Comparison of ENCODE assay signal across 9 cellular contexts in genomic region chr9:70415041-70415440, GRCh38. TPM values are rescaled to one million over a fixed set of nuclear protein-coding genes. Genes with fewer than 3 reads are reported as not detected.
DNase-seq lines count a peak whose midpoint lies in the region; ATAC-seq and TF ChIP-seq lines count a peak whose summit lies in the region.
"Had no signal": no experiment of that assay in that cellular context is flagged by ENCODE, and none has a peak within 500 bp of the region (broad histone marks: within the 10 kb centered on the region; RNA-seq: fewer than 3 reads in every experiment).

No MANE protein-coding gene starts in this region.

- H3K27ac ChIP-seq in gastroesophageal sphincter (peak overlapping the region; percentile 100), smooth muscle cell (ENCODE audit: low read depth) (peak overlapping the region; percentile 99)

- peak overlapping the region; percentile 94 for H3K4me2 ChIP-seq in smooth muscle cell

- H3K4me1 ChIP-seq in gastroesophageal sphincter, result peaks cover 0 to 42% (median 9%) of the 10 kb centered on the region in 3 donors
- peaks cover 19% of the 10 kb centered on the region for H3K4me1 ChIP-seq in smooth muscle cell (ENCODE audit: low read depth)

- WGBS in gastroesophageal sphincter (ENCODE audit: low coverage in 1 of 2), 2 donors, result 60 to 64% methylated on average over 1 to 2 of the region's 2 CpGs
- WGBS in smooth muscle cell (ENCODE audit: low lambda C conversion rate), result 56% methylated on average over 2 of the region's 2 CpGs

- H3K36me3 ChIP-seq in gastroesophageal sphincter (no peaks in the 10 kb centered on the region), smooth muscle cell (ENCODE audit: low read depth) (no peaks in the 10 kb centered on the region)

- peaks cover 16% of the 10 kb centered on the region for H3K27me3 Mint-ChIP-seq in HFFc6 (ENCODE audit: insufficient read depth)

- no peak for TF ChIP-seq CTCF in HFFc6 (IDR thresholded peaks at IDR 0.05)
- TF ChIP-seq CTCF in gastroesophageal sphincter (IDR thresholded peaks at IDR 0.05), result no peak
- TF ChIP-seq CTCF in smooth muscle cell (IDR thresholded peaks at IDR 0.05; ENCODE audit: borderline replicate concordance, insufficient read depth, poor library complexity, severe bottlenecking), result no peak

- peaks cover 13% of the 10 kb centered on the region for H3K79me2 ChIP-seq in smooth muscle cell (ENCODE audit: low read depth)

- H4K20me1 ChIP-seq in smooth muscle cell (ENCODE audit: low read depth), result peaks cover 4% of the 10 kb centered on the region

- peak overlapping the region; percentile 79 for H2AFZ ChIP-seq in smooth muscle cell (ENCODE audit: low read depth)

- DNase-seq in HFFc6 (no peak), smooth muscle cell (lab: John Stamatoyannopoulos, UW; ENCODE audit: unreplicated experiment) (no peak)
- no peak for DNase-seq in activated naive CD4-positive, alpha-beta T cell treated with anti-CD3 and anti-CD28 coated beads, Interleukin-2, amount 50 U/mL, for 72 hours (ENCODE audit: low spot score in 2 of 2)
- DNase-seq in stimulated activated CD4-positive, alpha-beta T cell treated with anti-CD3 and anti-CD28 coated beads, Interleukin-4, amount 100 ng/mL, for 1 hour, result no peak
- no peak for DNase-seq in stimulated activated naive CD4-positive, alpha-beta T cell treated with Interleukin-2 at 50 U/mL for 16 hours (lab: John Stamatoyannopoulos, UW)
- DNase-seq in activated CD8-positive, alpha-beta memory T cell treated with anti-CD3 and anti-CD28 coated beads for 24 hours, result no peak
- DNase-seq: activated CD4-positive, alpha-beta T cell treated with anti-CD3 and anti-CD28 coated beads, Interleukin-2, amount 50 U/mL, for 4 hours had no signal

- peaks cover 40% of the 10 kb centered on the region for H3K4me1 Mint-ChIP-seq in HFFc6 (ENCODE audit: low read depth)

- H3K9ac ChIP-seq in smooth muscle cell (ENCODE audit: low read depth), result no peak overlapping the region

- H3K4me3 Mint-ChIP-seq in HFFc6, result peak overlapping the region; percentile 100

- no peaks in the 10 kb centered on the region for H3K27me3 ChIP-seq in gastroesophageal sphincter
- H3K27me3 ChIP-seq in smooth muscle cell (ENCODE audit: low read depth), result no peaks in the 10 kb centered on the region

- H3K9me3 ChIP-seq in gastroesophageal sphincter (no peaks in the 10 kb centered on the region), smooth muscle cell (replicated peaks; ENCODE audit: low read depth) (no peaks in the 10 kb centered on the region)

- H3K27ac Mint-ChIP-seq in HFFc6, result peak overlapping the region; percentile 100
- H3K27ac Mint-ChIP-seq in activated naive CD4-positive, alpha-beta T cell treated with anti-CD3 and anti-CD28 coated beads, Interleukin-2, amount 50 U/mL, for 72 hours, result peak overlapping the region; percentile 99 to 100

- H3K4me3 ChIP-seq in gastroesophageal sphincter (peak overlapping the region; percentile 94 to 98), smooth muscle cell (peak overlapping the region; percentile 90)

- H3K9me3 Mint-ChIP-seq in HFFc6, result no peaks in the 10 kb centered on the region
- no peaks in the 10 kb centered on the region for H3K9me3 Mint-ChIP-seq in activated naive CD4-positive, alpha-beta T cell treated with anti-CD3 and anti-CD28 coated beads, Interleukin-2, amount 50 U/mL, for 72 hours

- no peak for ATAC-seq in activated naive CD4-positive, alpha-beta T cell treated with anti-CD3 and anti-CD28 coated beads, Interleukin-2, amount 50 U/mL, for 72 hours
- ATAC-seq in gastroesophageal sphincter, result no peak
- no peak for ATAC-seq in HG02642 (IDR thresholded peaks at IDR 0.05; ENCODE audit: poor library complexity, unreplicated experiment)

- H3F3A ChIP-seq in smooth muscle cell (ENCODE audit: low read depth), result peaks cover 14% of the 10 kb centered on the region

- no peak for TF ChIP-seq POLR2A in gastroesophageal sphincter (IDR thresholded peaks at IDR 0.05)

- H3K36me3 Mint-ChIP-seq in HFFc6 (ENCODE audit: low read depth), result peaks cover 7% of the 10 kb centered on the region; the same call in 1 of the 2 replicates
- H3K36me3 Mint-ChIP-seq in activated naive CD4-positive, alpha-beta T cell treated with anti-CD3 and anti-CD28 coated beads, Interleukin-2, amount 50 U/mL, for 72 hours, result peaks cover 11 to 15% of the 10 kb centered on the region in 2 donors

- no peak for TF ChIP-seq EP300 in gastroesophageal sphincter (IDR thresholded peaks at IDR 0.05)

RNA-seq across cellular contexts. Expression of gene KLF9, which starts 0.6 kb away (rescaled TPM):
- total RNA-seq in HFFc6 (2021; fragmentation: NEBNext Ultra II Directional; extraction: Animal tissue kit (Norgen Biotek cat#: 25700)), result 10 to 100 TPM in 5 of 6 experiments, 1 to 10 TPM in 1; 7.9 to 15.7 (median 12.4) TPM
- total RNA-seq in activated naive CD4-positive, alpha-beta T cell treated with anti-CD3 and anti-CD28 coated beads, Interleukin-2, amount 50 U/mL, for 72 hours, result 10 to 100 TPM; 22.6 to 25.1 TPM
- total RNA-seq in gastroesophageal sphincter (100 to 1,000 TPM; 117 to 224 (median 154) TPM), smooth muscle cell (13.5 and 25.7 TPM in 2 replicates)
- polyA plus RNA-seq in smooth muscle cell, result 2.9 and 3.2 TPM in 2 replicates
